ENCODE assay signal across 1 cellular context in the genomic region with DNA sequence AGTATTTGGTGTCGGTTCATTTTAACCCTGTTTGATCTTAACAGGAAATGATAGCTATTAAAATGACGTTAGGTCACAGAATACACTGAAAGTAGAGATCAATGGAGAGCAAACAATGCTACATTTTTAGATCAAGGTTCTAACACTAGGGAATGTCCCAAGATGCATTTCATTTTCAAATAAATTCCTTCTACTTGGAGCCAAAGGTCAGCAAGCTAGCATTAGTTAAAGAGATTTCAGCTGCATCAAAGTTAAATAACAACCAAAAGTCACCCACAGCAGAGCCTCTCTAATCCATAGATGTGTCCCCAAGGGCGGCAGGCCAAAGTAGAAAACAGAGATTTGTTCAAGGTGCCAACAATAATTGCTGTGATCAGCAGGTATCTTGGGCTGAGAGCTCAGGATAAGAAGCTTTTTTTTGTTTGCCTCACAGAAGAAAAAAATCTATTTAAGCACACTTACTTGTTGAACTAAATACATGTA.
TF ChIP-seq lines count a peak whose summit lies in the region.

No MANE protein-coding gene starts in this region.

TF ChIP-seq in HepG2, 621 proteins besides CTCF, POLR2A, EP300 and RAD21 (continued from another document and continues in another):
- TF ChIP-seq, protein P1, sequence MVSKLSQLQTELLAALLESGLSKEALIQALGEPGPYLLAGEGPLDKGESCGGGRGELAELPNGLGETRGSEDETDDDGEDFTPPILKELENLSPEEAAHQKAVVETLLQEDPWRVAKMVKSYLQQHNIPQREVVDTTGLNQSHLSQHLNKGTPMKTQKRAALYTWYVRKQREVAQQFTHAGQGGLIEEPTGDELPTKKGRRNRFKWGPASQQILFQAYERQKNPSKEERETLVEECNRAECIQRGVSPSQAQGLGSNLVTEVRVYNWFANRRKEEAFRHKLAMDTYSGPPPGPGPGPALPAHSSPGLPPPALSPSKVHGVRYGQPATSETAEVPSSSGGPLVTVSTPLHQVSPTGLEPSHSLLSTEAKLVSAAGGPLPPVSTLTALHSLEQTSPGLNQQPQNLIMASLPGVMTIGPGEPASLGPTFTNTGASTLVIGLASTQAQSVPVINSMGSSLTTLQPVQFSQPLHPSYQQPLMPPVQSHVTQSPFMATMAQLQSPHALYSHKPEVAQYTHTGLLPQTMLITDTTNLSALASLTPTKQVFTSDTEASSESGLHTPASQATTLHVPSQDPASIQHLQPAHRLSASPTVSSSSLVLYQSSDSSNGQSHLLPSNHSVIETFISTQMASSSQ (IDR thresholded peaks at IDR 0.05; ENCODE audit: low read depth), result peak; percentile 94
- TF ChIP-seq, protein P1 (CRISPR knock-in tag; IDR thresholded peaks at IDR 0.05; ENCODE audit: borderline replicate concordance), result peak; percentile 97
- peak; percentile 64 for TF ChIP-seq SIX4 (CRISPR knock-in tag; IDR thresholded peaks at IDR 0.05)
- TF ChIP-seq RNF2 (conservative IDR thresholded peaks at IDR 0.05; ENCODE audit: low read depth), result no peak
- TF ChIP-seq TAF15 (IDR thresholded peaks at IDR 0.05; ENCODE audit: low read depth, low read length, poor library complexity, severe bottlenecking), result no peak
- TF ChIP-seq ZNF720 (CRISPR knock-in tag; IDR thresholded peaks at IDR 0.05), result no peak
- TF ChIP-seq MBD4 (IDR thresholded peaks at IDR 0.05; ENCODE audit: borderline replicate concordance, low read length), result peak; percentile 99
- TF ChIP-seq ZNF552 (CRISPR knock-in tag; IDR thresholded peaks at IDR 0.05; ENCODE audit: borderline replicate concordance), result no peak
- no peak for TF ChIP-seq REL (CRISPR knock-in tag; conservative IDR thresholded peaks at IDR 0.05)
- peak; percentile 94 for TF ChIP-seq MAFF (IDR thresholded peaks at IDR 0.05; ENCODE audit: low read depth, low read length)
- TF ChIP-seq, protein P2, sequence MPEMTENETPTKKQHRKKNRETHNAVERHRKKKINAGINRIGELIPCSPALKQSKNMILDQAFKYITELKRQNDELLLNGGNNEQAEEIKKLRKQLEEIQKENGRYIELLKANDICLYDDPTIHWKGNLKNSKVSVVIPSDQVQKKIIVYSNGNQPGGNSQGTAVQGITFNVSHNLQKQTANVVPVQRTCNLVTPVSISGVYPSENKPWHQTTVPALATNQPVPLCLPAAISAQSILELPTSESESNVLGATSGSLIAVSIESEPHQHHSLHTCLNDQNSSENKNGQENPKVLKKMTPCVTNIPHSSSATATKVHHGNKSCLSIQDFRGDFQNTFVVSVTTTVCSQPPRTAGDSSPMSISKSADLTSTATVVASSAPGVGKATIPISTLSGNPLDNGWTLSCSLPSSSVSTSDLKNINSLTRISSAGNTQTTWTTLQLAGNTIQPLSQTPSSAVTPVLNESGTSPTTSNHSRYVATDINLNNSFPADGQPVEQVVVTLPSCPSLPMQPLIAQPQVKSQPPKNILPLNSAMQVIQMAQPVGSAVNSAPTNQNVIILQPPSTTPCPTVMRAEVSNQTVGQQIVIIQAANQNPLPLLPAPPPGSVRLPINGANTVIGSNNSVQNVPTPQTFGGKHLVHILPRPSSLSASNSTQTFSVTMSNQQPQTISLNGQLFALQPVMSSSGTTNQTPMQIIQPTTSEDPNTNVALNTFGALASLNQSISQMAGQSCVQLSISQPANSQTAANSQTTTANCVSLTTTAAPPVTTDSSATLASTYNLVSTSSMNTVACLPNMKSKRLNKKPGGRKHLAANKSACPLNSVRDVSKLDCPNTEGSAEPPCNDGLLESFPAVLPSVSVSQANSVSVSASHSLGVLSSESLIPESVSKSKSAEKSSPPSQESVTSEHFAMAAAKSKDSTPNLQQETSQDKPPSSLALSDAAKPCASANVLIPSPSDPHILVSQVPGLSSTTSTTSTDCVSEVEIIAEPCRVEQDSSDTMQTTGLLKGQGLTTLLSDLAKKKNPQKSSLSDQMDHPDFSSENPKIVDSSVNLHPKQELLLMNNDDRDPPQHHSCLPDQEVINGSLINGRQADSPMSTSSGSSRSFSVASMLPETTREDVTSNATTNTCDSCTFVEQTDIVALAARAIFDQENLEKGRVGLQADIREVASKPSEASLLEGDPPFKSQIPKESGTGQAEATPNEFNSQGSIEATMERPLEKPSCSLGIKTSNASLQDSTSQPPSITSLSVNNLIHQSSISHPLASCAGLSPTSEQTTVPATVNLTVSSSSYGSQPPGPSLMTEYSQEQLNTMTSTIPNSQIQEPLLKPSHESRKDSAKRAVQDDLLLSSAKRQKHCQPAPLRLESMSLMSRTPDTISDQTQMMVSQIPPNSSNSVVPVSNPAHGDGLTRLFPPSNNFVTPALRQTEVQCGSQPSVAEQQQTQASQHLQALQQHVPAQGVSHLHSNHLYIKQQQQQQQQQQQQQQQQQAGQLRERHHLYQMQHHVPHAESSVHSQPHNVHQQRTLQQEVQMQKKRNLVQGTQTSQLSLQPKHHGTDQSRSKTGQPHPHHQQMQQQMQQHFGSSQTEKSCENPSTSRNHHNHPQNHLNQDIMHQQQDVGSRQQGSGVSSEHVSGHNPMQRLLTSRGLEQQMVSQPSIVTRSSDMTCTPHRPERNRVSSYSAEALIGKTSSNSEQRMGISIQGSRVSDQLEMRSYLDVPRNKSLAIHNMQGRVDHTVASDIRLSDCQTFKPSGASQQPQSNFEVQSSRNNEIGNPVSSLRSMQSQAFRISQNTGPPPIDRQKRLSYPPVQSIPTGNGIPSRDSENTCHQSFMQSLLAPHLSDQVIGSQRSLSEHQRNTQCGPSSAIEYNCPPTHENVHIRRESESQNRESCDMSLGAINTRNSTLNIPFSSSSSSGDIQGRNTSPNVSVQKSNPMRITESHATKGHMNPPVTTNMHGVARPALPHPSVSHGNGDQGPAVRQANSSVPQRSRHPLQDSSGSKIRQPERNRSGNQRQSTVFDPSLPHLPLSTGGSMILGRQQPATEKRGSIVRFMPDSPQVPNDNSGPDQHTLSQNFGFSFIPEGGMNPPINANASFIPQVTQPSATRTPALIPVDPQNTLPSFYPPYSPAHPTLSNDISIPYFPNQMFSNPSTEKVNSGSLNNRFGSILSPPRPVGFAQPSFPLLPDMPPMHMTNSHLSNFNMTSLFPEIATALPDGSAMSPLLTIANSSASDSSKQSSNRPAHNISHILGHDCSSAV (CRISPR knock-in tag; IDR thresholded peaks at IDR 0.05; ENCODE audit: borderline replicate concordance), result no peak
- no peak; the same call in 1 of the 2 replicates for TF ChIP-seq FOSL2 (CRISPR knock-in tag; IDR thresholded peaks at IDR 0.05)
- no peak for TF ChIP-seq ZNF800 (CRISPR knock-in tag; IDR thresholded peaks at IDR 0.05)
- TF ChIP-seq ZNF281 (CRISPR knock-in tag; IDR thresholded peaks at IDR 0.05; ENCODE audit: borderline replicate concordance), result peak; percentile 50; the same call in 1 of the 2 replicates
- TF ChIP-seq NCOA5 (CRISPR knock-in tag; IDR thresholded peaks at IDR 0.05), result no peak
- TF ChIP-seq MTA1 (CRISPR knock-in tag; IDR thresholded peaks at IDR 0.05; ENCODE audit: borderline replicate concordance), result peak; percentile 41; the same call in 1 of the 2 replicates
- TF ChIP-seq KLF13 (CRISPR knock-in tag; IDR thresholded peaks at IDR 0.05), result no peak
- no peak for TF ChIP-seq CBX1 (IDR thresholded peaks at IDR 0.05; ENCODE audit: low read depth)
- no peak for TF ChIP-seq ZNF235 (CRISPR knock-in tag; IDR thresholded peaks at IDR 0.05; ENCODE audit: borderline replicate concordance)
- TF ChIP-seq ZNF234 (CRISPR knock-in tag; conservative IDR thresholded peaks at IDR 0.05), result no peak
- no peak for TF ChIP-seq DBP (CRISPR knock-in tag; IDR thresholded peaks at IDR 0.05; ENCODE audit: not compliant biosample characterization)
- TF ChIP-seq MAFG (CRISPR knock-in tag; IDR thresholded peaks at IDR 0.05), result no peak
- TF ChIP-seq ELK4 (CRISPR knock-in tag; IDR thresholded peaks at IDR 0.05; ENCODE audit: borderline replicate concordance), result no peak
- peak; percentile 99 for TF ChIP-seq ELF3 (CRISPR knock-in tag; IDR thresholded peaks at IDR 0.05)
- TF ChIP-seq ZNF253 (CRISPR knock-in tag; IDR thresholded peaks at IDR 0.05; ENCODE audit: borderline replicate concordance), result no peak
- TF ChIP-seq AHR (CRISPR knock-in tag; IDR thresholded peaks at IDR 0.05), result no peak
- TF ChIP-seq, protein P3, sequence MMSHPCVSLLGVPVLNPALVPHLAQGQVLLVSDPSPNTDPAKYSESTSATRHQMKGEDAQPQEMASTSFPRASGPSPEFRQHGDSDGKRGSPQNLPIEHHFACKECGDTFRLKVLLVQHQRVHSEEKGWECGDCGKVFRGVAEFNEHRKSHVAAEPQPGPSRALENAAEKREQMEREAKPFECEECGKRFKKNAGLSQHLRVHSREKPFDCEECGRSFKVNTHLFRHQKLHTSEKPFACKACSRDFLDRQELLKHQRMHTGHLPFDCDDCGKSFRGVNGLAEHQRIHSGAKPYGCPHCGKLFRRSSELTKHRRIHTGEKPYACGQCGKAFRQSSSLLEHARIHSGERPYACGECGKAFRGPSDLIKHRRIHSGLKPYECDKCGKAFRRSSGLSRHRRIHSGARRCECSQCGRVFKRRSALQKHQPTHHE (CRISPR knock-in tag; IDR thresholded peaks at IDR 0.05; ENCODE audit: borderline replicate concordance), result no peak
- TF ChIP-seq ZBTB1 (CRISPR knock-in tag; IDR thresholded peaks at IDR 0.05; ENCODE audit: borderline replicate concordance), result no peak
- TF ChIP-seq, protein P4, sequence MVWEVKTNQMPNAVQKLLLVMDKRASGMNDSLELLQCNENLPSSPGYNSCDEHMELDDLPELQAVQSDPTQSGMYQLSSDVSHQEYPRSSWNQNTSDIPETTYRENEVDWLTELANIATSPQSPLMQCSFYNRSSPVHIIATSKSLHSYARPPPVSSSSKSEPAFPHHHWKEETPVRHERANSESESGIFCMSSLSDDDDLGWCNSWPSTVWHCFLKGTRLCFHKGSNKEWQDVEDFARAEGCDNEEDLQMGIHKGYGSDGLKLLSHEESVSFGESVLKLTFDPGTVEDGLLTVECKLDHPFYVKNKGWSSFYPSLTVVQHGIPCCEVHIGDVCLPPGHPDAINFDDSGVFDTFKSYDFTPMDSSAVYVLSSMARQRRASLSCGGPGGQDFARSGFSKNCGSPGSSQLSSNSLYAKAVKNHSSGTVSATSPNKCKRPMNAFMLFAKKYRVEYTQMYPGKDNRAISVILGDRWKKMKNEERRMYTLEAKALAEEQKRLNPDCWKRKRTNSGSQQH (CRISPR knock-in tag; IDR thresholded peaks at IDR 0.05; ENCODE audit: low read depth), result no peak
